In genomic region chr1:230636575-230637163, GRCh38 we compare ENCODE assay signal across 1 cellular context.
A peak's percentile ranks its signal among the peaks of the same experiment; 100 is the strongest.
TF ChIP-seq lines count a peak whose summit lies in the region.

No MANE protein-coding gene starts in this region.

TF ChIP-seq in HepG2, 621 proteins besides CTCF, POLR2A, EP300 and RAD21:
- no peak for TF ChIP-seq TP53 (CRISPR knock-in tag; conservative IDR thresholded peaks at IDR 0.05)
- TF ChIP-seq SRSF1 (optimal IDR thresholded peaks at IDR 0.05; ENCODE audit: low read depth, low read length), result no peak
- 0 out of 2 replicates have a peak, but pooled peaks have one; percentile 3 for TF ChIP-seq CEBPB (IDR thresholded peaks at IDR 0.05; ENCODE audit: borderline replicate concordance, low read depth, low read length)
